Comparison of ENCODE assay signal across 8 cellular contexts in genomic region chr20:53899351-53900167, GRCh38.
DNase-seq lines count a peak whose midpoint lies in the region; ATAC-seq and TF ChIP-seq lines count a peak whose summit lies in the region.

No MANE protein-coding gene starts in this region.

- H3K27ac ChIP-seq in upper lobe of left lung, result peak overlapping the region in 3 of 4 donors; percentile 32 to 73 (median 60)

- 60 to 62% methylated on average over 8 of the region's 8 CpGs for WGBS in upper lobe of left lung, 2 donors

- TF ChIP-seq CTCF in activated B cell treated with CpG ODN at 0.5 μM for 24 hours (IDR thresholded peaks at IDR 0.05), result no peak
- no peak for TF ChIP-seq CTCF in upper lobe of left lung (IDR thresholded peaks at IDR 0.05)

- no peaks in the 10 kb centered on the region for H3K36me3 ChIP-seq in upper lobe of left lung

- H3K27me3 Mint-ChIP-seq in activated B cell treated with CpG ODN at 0.5 μM for 24 hours, result no peaks in the 10 kb centered on the region
- H3K27me3 Mint-ChIP-seq in natural killer cell treated with Interleukin-12 subunit alpha and Interleukin-12 subunit beta and Interleukin-15 and Interleukin-18, amount 100 ng/mL, for 72 hours, result no peaks in the 10 kb centered on the region

- H3K27me3 ChIP-seq in upper lobe of left lung, result no peaks in the 10 kb centered on the region

- ATAC-seq in GM18520 (IDR thresholded peaks at IDR 0.05; ENCODE audit: unreplicated experiment) (peak; percentile 57), HG02970 (IDR thresholded peaks at IDR 0.05; ENCODE audit: low FRiP score, unreplicated experiment) (peak; percentile 53), activated B cell treated with CpG ODN at 0.5 μM for 24 hours (ENCODE audit: low read depth) (peak; percentile 81), upper lobe of left lung (ENCODE audit: low FRiP score in 2 of 2) (peak; percentile 64 to 78), sciatic nerve (no peak)
- ATAC-seq in natural killer cell treated with Interleukin-12 subunit alpha and Interleukin-12 subunit beta and Interleukin-15 and Interleukin-18, amount 100 ng/mL, for 72 hours, result peak; percentile 92 to 95

- no peak overlapping the region for H3K4me3 Mint-ChIP-seq in activated B cell treated with CpG ODN at 0.5 μM for 24 hours
- H3K4me3 Mint-ChIP-seq in natural killer cell treated with Interleukin-12 subunit alpha and Interleukin-12 subunit beta and Interleukin-15 and Interleukin-18, amount 100 ng/mL, for 72 hours, result peak overlapping the region; percentile 27

- H3K27ac Mint-ChIP-seq in activated B cell treated with CpG ODN at 0.5 μM for 24 hours, result peak overlapping the region; percentile 65
- peak overlapping the region; percentile 8 to 89 for H3K27ac Mint-ChIP-seq in natural killer cell treated with Interleukin-12 subunit alpha and Interleukin-12 subunit beta and Interleukin-15 and Interleukin-18, amount 100 ng/mL, for 72 hours

- H3K4me3 ChIP-seq in upper lobe of left lung, result no peak overlapping the region

- POLR2A ChIA-PET in activated B cell treated with CpG ODN at 0.5 μM for 24 hours (lab: Charles Lee), result interaction anchor here (0.7 to 1.4 kb wide), 7 partner anchors 8 to 326 kb away, joined by 3 to 5 read pairs (median 3); partner anchors contain the start of gene ZNF217

- peaks cover 14 to 30% (median 22%) of the 10 kb centered on the region in 4 donors for H3K4me1 ChIP-seq in upper lobe of left lung

- no peak for TF ChIP-seq EP300 in upper lobe of left lung (IDR thresholded peaks at IDR 0.05)

- peak; percentile 100 for DNase-seq in NCI-H2171 treated with DMSO at 0.1 percent for 48 hours (lab: John Stamatoyannopoulos, UW)
- DNase-seq in activated B cell treated with CpG ODN at 0.5 μM for 24 hours, result no peak
- peak; percentile 69 for DNase-seq in central memory CD4-positive, alpha-beta T cell
- peak; percentile 86 for DNase-seq in natural killer cell treated with Interleukin-12 subunit alpha and Interleukin-12 subunit beta and Interleukin-15 and Interleukin-18, amount 100 ng/mL, for 72 hours (ENCODE audit: low spot score)
- peak in 1 of 2 donors; percentile 69 for DNase-seq in upper lobe of left lung
- DNase-seq in sciatic nerve (ENCODE audit: low spot score), result no peak

- intact Hi-C loops in activated B cell treated with CpG ODN at 0.5 μM for 24 hours (cut with micrococcal nuclease) (no loop called here), sciatic nerve (cut with DNase I) (no loop called here)

- no peaks in the 10 kb centered on the region for H3K9me3 ChIP-seq in upper lobe of left lung

- CTCF ChIA-PET in activated B cell treated with CpG ODN at 0.5 μM for 24 hours (lab: Charles Lee), result interaction anchor here (1.1 to 1.2 kb wide), 4 partner anchors 14 to 40 kb away, joined by 3 to 8 read pairs (median 4); no protein-coding TSS in a partner anchor

- TF ChIP-seq POLR2A in upper lobe of left lung (IDR thresholded peaks at IDR 0.05), result no peak

- no peaks in the 10 kb centered on the region for H3K9me3 Mint-ChIP-seq in activated B cell treated with CpG ODN at 0.5 μM for 24 hours
- no peaks in the 10 kb centered on the region for H3K9me3 Mint-ChIP-seq in natural killer cell treated with Interleukin-12 subunit alpha and Interleukin-12 subunit beta and Interleukin-15 and Interleukin-18, amount 100 ng/mL, for 72 hours

- no peaks in the 10 kb centered on the region for H3K36me3 Mint-ChIP-seq in activated B cell treated with CpG ODN at 0.5 μM for 24 hours (ENCODE audit: low read depth)
- H3K36me3 Mint-ChIP-seq in natural killer cell treated with Interleukin-12 subunit alpha and Interleukin-12 subunit beta and Interleukin-15 and Interleukin-18, amount 100 ng/mL, for 72 hours, result no peaks in the 10 kb centered on the region

- H3K4me1 Mint-ChIP-seq in activated B cell treated with CpG ODN at 0.5 μM for 24 hours, result peaks cover 51% of the 10 kb centered on the region
- peaks cover 44 to 53% of the 10 kb centered on the region in 2 donors for H3K4me1 Mint-ChIP-seq in natural killer cell treated with Interleukin-12 subunit alpha and Interleukin-12 subunit beta and Interleukin-15 and Interleukin-18, amount 100 ng/mL, for 72 hours (ENCODE audit: low read depth in 2 of 2)

Comparison
In these comparisons a context has a peak if more than half of its experiments do, and no peak if none do; other contexts are left out.
1. DNase-seq: peak in NCI-H2171 treated with DMSO at 0.1 percent for 48 hours (single experiment), central memory CD4-positive, alpha-beta T cell (single experiment) and natural killer cell treated with Interleukin-12 subunit alpha and Interleukin-12 subunit beta and Interleukin-15 and Interleukin-18, amount 100 ng/mL, for 72 hours (single experiment); none in activated B cell treated with CpG ODN at 0.5 μM for 24 hours (single experiment) and sciatic nerve (single experiment).